In genomic region chr12:27437839-27438238, GRCh38 we compare ENCODE assay signal across 38 cellular contexts. TPM values are rescaled to one million over a fixed set of nuclear protein-coding genes. Genes with fewer than 3 reads are reported as not detected.
DNase-seq lines count a peak whose midpoint lies in the region; ATAC-seq, FAIRE-seq and TF ChIP-seq lines count a peak whose summit lies in the region.
"Had no signal": no experiment of that assay in that cellular context is flagged by ENCODE, and none has a peak within 500 bp of the region (broad histone marks: within the 10 kb centered on the region; RNA-seq: fewer than 3 reads in every experiment).

No MANE protein-coding gene starts in this region.

- H3K4me3 ChIP-seq in astrocyte (ENCODE audit: insufficient read depth, low read depth, low read length) = no peak overlapping the region
- H3K4me3 ChIP-seq: cardiac muscle cell, coronary artery, heart left ventricle, MG63, psoas muscle, SJCRH30, testis had no signal

- H3K27me3 Mint-ChIP-seq in activated CD4-positive, alpha-beta T cell treated with anti-CD3 and anti-CD28 coated beads, Interleukin-2, amount 10 ng/mL, durations not matched to agents 24 days and 14 days = no peaks in the 10 kb centered on the region
- H3K27me3 Mint-ChIP-seq in astrocyte (ENCODE audit: low read depth, unreplicated experiment) = no peaks in the 10 kb centered on the region

- no peaks in the 10 kb centered on the region for H3K27me3 ChIP-seq in astrocyte (ENCODE audit: insufficient read depth, low read length)
- H3K27me3 ChIP-seq: cardiac muscle cell, heart left ventricle, MG63, SJCRH30, testis had no signal

- intact Hi-C loops in activated CD4-positive, alpha-beta T cell treated with anti-CD3 and anti-CD28 coated beads, Interleukin-2, amount 10 ng/mL, durations not matched to agents 24 days and 14 days (cut with micrococcal nuclease) = loop anchor here (2.0 to 5.0 kb wide), 2 partner anchors 23 to 84 kb away; partner anchors contain the start of gene PPFIBP1
- intact Hi-C loops in posterior cingulate gyrus (cut with DNase I) = no loop called here

- H3K4me2 ChIP-seq in astrocyte (ENCODE audit: low read length) = no peak overlapping the region

- H3K9ac ChIP-seq in astrocyte (ENCODE audit: low read length) = no peak overlapping the region

- no peaks in the 10 kb centered on the region for H3K36me3 ChIP-seq in astrocyte (ENCODE audit: insufficient read depth, low read length)
- H3K36me3 ChIP-seq: cardiac muscle cell, heart left ventricle, MG63, SJCRH30 had no signal

- H3K4me3 Mint-ChIP-seq in activated CD4-positive, alpha-beta T cell treated with anti-CD3 and anti-CD28 coated beads, Interleukin-2, amount 10 ng/mL, durations not matched to agents 24 days and 14 days = no peak overlapping the region
- H3K4me3 Mint-ChIP-seq in astrocyte (ENCODE audit: unreplicated experiment) = peak overlapping the region; percentile 43
- H3K4me3 Mint-ChIP-seq: activated CD8-positive, alpha-beta T cell treated with anti-CD3 and anti-CD28 coated beads, Interleukin-2, amount 10 ng/mL, durations not matched to agents 7 days and 5 days; activated naive CD8-positive, alpha-beta T cell; effector memory CD8-positive, alpha-beta T cell; naive thymus-derived CD8-positive, alpha-beta T cell had no signal

- H3K9me3 ChIP-seq in astrocyte (ENCODE audit: insufficient read depth, low read depth, low read length) = no peaks in the 10 kb centered on the region
- H3K9me3 ChIP-seq: heart left ventricle, MG63, psoas muscle, SJCRH30, testis had no signal

- peaks cover 37% of the 10 kb centered on the region for H3K4me1 Mint-ChIP-seq in activated CD4-positive, alpha-beta T cell treated with anti-CD3 and anti-CD28 coated beads, Interleukin-2, amount 10 ng/mL, durations not matched to agents 24 days and 14 days
- H3K4me1 Mint-ChIP-seq in astrocyte (ENCODE audit: low read depth, unreplicated experiment) = peaks cover 15% of the 10 kb centered on the region

- no peak overlapping the region for H2AFZ ChIP-seq in astrocyte (ENCODE audit: low read depth, low read length)

- no peak for DNase-seq in activated CD4-positive, alpha-beta T cell treated with anti-CD3 and anti-CD28 coated beads, Interleukin-2, amount 10 ng/mL, durations not matched to agents 24 days and 14 days
- DNase-seq in activated CD4-positive, alpha-beta T cell treated with anti-CD3 and anti-CD28 coated beads for 4 hours = no peak
- peak; percentile 52 to 79 for DNase-seq in NOMO-1 (lab: John Stamatoyannopoulos, UW; ENCODE audit: unreplicated experiment in 2 of 2)
- no peak for DNase-seq in astrocyte (ENCODE audit: low read depth)
- no peak for DNase-seq in DMS114 treated with DMSO at 0.1 percent for 48 hours (lab: John Stamatoyannopoulos, UW; ENCODE audit: unreplicated experiment)
- DNase-seq in NCI-H345 treated with DMSO at 0.1 percent for 48 hours (lab: John Stamatoyannopoulos, UW; ENCODE audit: unreplicated experiment) = no peak
- DNase-seq in posterior cingulate gyrus = no peak
- DNase-seq: activated CD4-positive, alpha-beta T cell treated with anti-CD3 and anti-CD28 coated beads for 1 hour; activated CD8-positive, alpha-beta T cell treated with anti-CD3 and anti-CD28 coated beads, Interleukin-2, amount 10 ng/mL, durations not matched to agents 7 days and 5 days; activated effector memory CD4-positive, alpha-beta T cell treated with Interleukin-2 at 50 U/mL for 16 hours; anterior cingulate cortex; effector memory CD8-positive, alpha-beta T cell; erythroblast; foreskin fibroblast; HCEC 1CT; heart left ventricle; kidney; MG63; midbrain; naive thymus-derived CD8-positive, alpha-beta T cell; NCI-H2029 treated with DMSO at 0.1 percent for 48 hours; NCI-H226; NCI-H774; nucleus accumbens; psoas muscle; SJCRH30; stimulated activated CD4-positive, alpha-beta T cell treated with anti-CD3 and anti-CD28 coated beads, Interleukin-15, amount 100 ng/mL, for 24 hours; stimulated activated naive CD4-positive, alpha-beta T cell treated with Interleukin-2 at 50 U/mL for 16 hours; T-helper 1 cell; testis had no signal

- no peak for ATAC-seq in GM18873 (IDR thresholded peaks at IDR 0.05; ENCODE audit: low FRiP score, unreplicated experiment)
- ATAC-seq: activated CD8-positive, alpha-beta T cell treated with anti-CD3 and anti-CD28 coated beads, Interleukin-2, amount 10 ng/mL, durations not matched to agents 7 days and 5 days; effector memory CD8-positive, alpha-beta T cell; heart left ventricle; naive thymus-derived CD8-positive, alpha-beta T cell; psoas muscle had no signal

- H3K79me2 ChIP-seq in astrocyte (ENCODE audit: insufficient read depth, low read length) = no peaks in the 10 kb centered on the region

- no peaks in the 10 kb centered on the region for H4K20me1 ChIP-seq in astrocyte (ENCODE audit: insufficient read depth, low read length)

- peaks cover 19% of the 10 kb centered on the region for H3K9me3 Mint-ChIP-seq in activated CD4-positive, alpha-beta T cell treated with anti-CD3 and anti-CD28 coated beads, Interleukin-2, amount 10 ng/mL, durations not matched to agents 24 days and 14 days
- no peaks in the 10 kb centered on the region for H3K9me3 Mint-ChIP-seq in astrocyte (ENCODE audit: unreplicated experiment)
- H3K9me3 Mint-ChIP-seq: effector memory CD8-positive, alpha-beta T cell; naive thymus-derived CD8-positive, alpha-beta T cell had no signal

- no peak overlapping the region for H3K27ac ChIP-seq in astrocyte (ENCODE audit: low read depth, low read length)
- H3K27ac ChIP-seq: cardiac muscle cell, coronary artery, heart left ventricle, psoas muscle, SJCRH30, testis had no signal

- H3K36me3 Mint-ChIP-seq in activated CD4-positive, alpha-beta T cell treated with anti-CD3 and anti-CD28 coated beads, Interleukin-2, amount 10 ng/mL, durations not matched to agents 24 days and 14 days (ENCODE audit: low read depth) = peaks cover 30% of the 10 kb centered on the region
- no peaks in the 10 kb centered on the region for H3K36me3 Mint-ChIP-seq in astrocyte (ENCODE audit: low read depth, unreplicated experiment)
- H3K36me3 Mint-ChIP-seq: activated naive CD8-positive, alpha-beta T cell; naive thymus-derived CD8-positive, alpha-beta T cell had no signal

- H3K27ac Mint-ChIP-seq in activated CD4-positive, alpha-beta T cell treated with anti-CD3 and anti-CD28 coated beads, Interleukin-2, amount 10 ng/mL, durations not matched to agents 24 days and 14 days = peak overlapping the region; percentile 3
- H3K27ac Mint-ChIP-seq in astrocyte (ENCODE audit: unreplicated experiment) = no peak overlapping the region
- H3K27ac Mint-ChIP-seq: activated CD8-positive, alpha-beta T cell treated with anti-CD3 and anti-CD28 coated beads, Interleukin-2, amount 10 ng/mL, durations not matched to agents 7 days and 5 days; activated naive CD8-positive, alpha-beta T cell; effector memory CD8-positive, alpha-beta T cell had no signal

- H3K4me1 ChIP-seq in astrocyte (ENCODE audit: insufficient read depth, low read length) = peaks cover 4% of the 10 kb centered on the region
- H3K4me1 ChIP-seq: psoas muscle, SJCRH30 had no signal

- TF ChIP-seq CTCF in astrocyte (IDR thresholded peaks at IDR 0.05; ENCODE audit: insufficient read depth, low read depth, low read length) = no peak

- FAIRE-seq in astrocyte (lab: Jason Lieb, UNC) = no peak
- FAIRE-seq: A204.1, kidney, urothelium cell line had no signal

RNA-seq across cellular contexts. Expression of gene SMCO2, which starts 8.7 kb away (rescaled TPM):
- 1.1 and 1.4 TPM in 2 replicates for total RNA-seq in activated CD4-positive, alpha-beta T cell treated with anti-CD3 and anti-CD28 coated beads, Interleukin-2, amount 10 ng/mL, durations not matched to agents 24 days and 14 days
- total RNA-seq in astrocyte = 0.32 and 0.46 TPM in 2 replicates
- total RNA-seq: cardiac muscle cell; HT-29; liver; naive thymus-derived CD8-positive, alpha-beta T cell; psoas muscle; SJCRH30 had no signal

Comparison
In these comparisons a context has a peak if more than half of its experiments do, and no peak if none do; other contexts are left out.
1. DNase-seq: peak in NOMO-1 (2 of 2); none in activated CD4-positive, alpha-beta T cell treated with anti-CD3 and anti-CD28 coated beads, Interleukin-2, amount 10 ng/mL, durations not matched to agents 24 days and 14 days (single experiment), activated CD4-positive, alpha-beta T cell treated with anti-CD3 and anti-CD28 coated beads for 4 hours (0 of 2), astrocyte (single experiment), DMS114 treated with DMSO at 0.1 percent for 48 hours (single experiment), NCI-H345 treated with DMSO at 0.1 percent for 48 hours (single experiment) and posterior cingulate gyrus (0 of 10).